In genomic region chr16:81006472-81007311, GRCh38 we compare ENCODE assay signal across 8 cellular contexts. TPM values are rescaled to one million over a fixed set of nuclear protein-coding genes. Genes with fewer than 3 reads are reported as not detected.
DNase-seq lines count a peak whose midpoint lies in the region; ATAC-seq, FAIRE-seq and TF ChIP-seq lines count a peak whose summit lies in the region.

A gene with protein sequence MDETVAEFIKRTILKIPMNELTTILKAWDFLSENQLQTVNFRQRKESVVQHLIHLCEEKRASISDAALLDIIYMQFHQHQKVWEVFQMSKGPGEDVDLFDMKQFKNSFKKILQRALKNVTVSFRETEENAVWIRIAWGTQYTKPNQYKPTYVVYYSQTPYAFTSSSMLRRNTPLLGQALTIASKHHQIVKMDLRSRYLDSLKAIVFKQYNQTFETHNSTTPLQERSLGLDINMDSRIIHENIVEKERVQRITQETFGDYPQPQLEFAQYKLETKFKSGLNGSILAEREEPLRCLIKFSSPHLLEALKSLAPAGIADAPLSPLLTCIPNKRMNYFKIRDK (plus strand): TSS chr16:81007214. CDS start chr16:81011940, 4,726 bp downstream.
Gene CMC2 (minus strand): TSS chr16:81006885. CDS start chr16:80997394, 9,491 bp downstream.

- H3K4me3 ChIP-seq in right atrium auricular region (peak within 1 kb of the TSS; percentile 79 to 95), psoas muscle (peak within 1 kb of the TSS; percentile 89)

- H3K27ac ChIP-seq in right atrium auricular region, result peak within 1 kb of the TSS; percentile 98 to 100
- peak within 1 kb of the TSS; percentile 99 for H3K27ac ChIP-seq in psoas muscle

- H3K9me3 ChIP-seq in right atrium auricular region (no peaks in the 10 kb centered on the region), psoas muscle (no peaks in the 10 kb centered on the region)

- H3K36me3 ChIP-seq in right atrium auricular region (no peaks in the 10 kb centered on the region), psoas muscle (ENCODE audit: insufficient read depth in 1 of 2, low read depth in 1 of 2) (no peaks in the 10 kb centered on the region)

- intact Hi-C loops in T-helper 2 cell treated with Interferon-gamma antibody and Interleukin-4, amounts not matched to agents 100 ng/mL and 5 ng/mL, for 36 hours (cut with micrococcal nuclease), result loop anchor here (1.0 to 10.0 kb wide), 9 partner anchors 9 to 1648 kb away; partner anchors contain the start of genes ATMIN, CDYL2, GAN and GCSH
- intact Hi-C loops in psoas muscle (cut with DNase I), result loop anchor here in 1 of 2 donors (2.0 to 10.0 kb wide), 2 partner anchors 70 to 728 kb away; partner anchors contain the start of gene C16orf46

- WGBS in psoas muscle, 3 donors, result 0 to 1% (median 0%) methylated on average over 61 to 80 of the region's 80 CpGs

- DNase-seq in GM18507 (ENCODE audit: extremely low spot score, insufficient read length, low read depth), result peak; percentile 73
- peak; percentile 87 to 88 for DNase-seq in NCI-H1930 (lab: John Stamatoyannopoulos, UW)
- DNase-seq in anterior cingulate cortex (lab: John Stamatoyannopoulos, UW), result peak; percentile 90 to 100 (median 97)
- peak; percentile 99 for DNase-seq in right atrium auricular region (ENCODE audit: low spot score)
- DNase-seq in psoas muscle, result peak; percentile 99
- DNase-seq in urothelium cell line (ENCODE audit: low spot score), result peak; percentile 96

- H3K27me3 ChIP-seq in right atrium auricular region (no peaks in the 10 kb centered on the region), psoas muscle (ENCODE audit: insufficient read depth in 3 of 3, low read length in 2 of 3) (no peaks in the 10 kb centered on the region)

- FAIRE-seq in GM18507 (lab: Jason Lieb, UNC), result peak; percentile 35
- FAIRE-seq in urothelium cell line (lab: Jason Lieb, UNC), result no peak

- peak in 1 of 2 donors; percentile 9 for TF ChIP-seq CTCF in right atrium auricular region (IDR thresholded peaks at IDR 0.05)
- no peak for TF ChIP-seq CTCF in psoas muscle (IDR thresholded peaks at IDR 0.05)

- ATAC-seq in HG02973 (IDR thresholded peaks at IDR 0.05; ENCODE audit: unreplicated experiment) (peak; percentile 75), psoas muscle (peak; percentile 93 to 94 (median 93))

- H3K4me1 ChIP-seq in right atrium auricular region (peaks cover 0 to 30% of the 10 kb centered on the region in 2 donors), psoas muscle (peaks cover 23% of the 10 kb centered on the region)

RNA-seq across cellular contexts. Expression of the first gene that starts in this region (rescaled TPM):
- 55.5 and 57.4 TPM in 2 replicates for total RNA-seq in T-helper 2 cell treated with Interferon-gamma antibody and Interleukin-4, amounts not matched to agents 100 ng/mL and 5 ng/mL, for 36 hours
- total RNA-seq in right atrium auricular region (10 to 100 TPM; 10.5 to 18.1 TPM), psoas muscle (1 to 10 TPM; 2.9 to 8.4 (median 7.9) TPM)
- 10 to 100 TPM in 1 of 3 donors, 1 to 10 TPM in 2; 3.8 to 20.6 (median 4.5) TPM for polyA plus RNA-seq in psoas muscle

RNA-seq across cellular contexts. Expression of gene CMC2, which starts in this region (rescaled TPM):
- total RNA-seq in T-helper 2 cell treated with Interferon-gamma antibody and Interleukin-4, amounts not matched to agents 100 ng/mL and 5 ng/mL, for 36 hours, result 84.4 and 93.3 TPM in 2 replicates
- total RNA-seq in right atrium auricular region, result 100 to 1,000 TPM; 136 to 212 TPM
- total RNA-seq in psoas muscle, result 100 to 1,000 TPM in 1 of 4 donors, 10 to 100 TPM in 3; 58.8 to 121 (median 81.9) TPM
- 100 to 1,000 TPM; 257 to 334 (median 299) TPM for polyA plus RNA-seq in psoas muscle

Comparison
In these comparisons a context has a peak if more than half of its experiments do, and no peak if none do; other contexts are left out.
1. Peak in every context shown above with its lines: DNase-seq, ATAC-seq, H3K4me3 ChIP-seq and H3K27ac ChIP-seq.